ENCODE assay signal across 10 cellular contexts in genomic region chr17:18981642-18982424, GRCh38.
DNase-seq lines count a peak whose midpoint lies in the region; ATAC-seq and TF ChIP-seq lines count a peak whose summit lies in the region.
"Had no signal": no experiment of that assay in that cellular context is flagged by ENCODE, and none has a peak within 500 bp of the region (broad histone marks: within the 10 kb centered on the region; RNA-seq: fewer than 3 reads in every experiment).

No MANE protein-coding gene starts in this region.

- no peak for TF ChIP-seq CTCF in epithelial cell of esophagus (IDR thresholded peaks at IDR 0.05; ENCODE audit: insufficient read depth, low read depth, low read length, missing control alignments)

- H3K27me3 ChIP-seq in rectal smooth muscle tissue (ENCODE audit: control insufficient read depth, insufficient read depth, low read length), result no peaks in the 10 kb centered on the region

- ATAC-seq in GM21825 (IDR thresholded peaks at IDR 0.05; ENCODE audit: unreplicated experiment) (no peak), HG02678 (IDR thresholded peaks at IDR 0.05; ENCODE audit: unreplicated experiment) (no peak), HG02973 (IDR thresholded peaks at IDR 0.05; ENCODE audit: unreplicated experiment) (no peak)
- ATAC-seq: naive thymus-derived CD4-positive, alpha-beta T cell had no signal

- no peak overlapping the region for H3K4me3 ChIP-seq in epithelial cell of esophagus (ENCODE audit: low read length)
- H3K4me3 ChIP-seq in rectal smooth muscle tissue (ENCODE audit: low read length), result no peak overlapping the region

- H3K4me1 ChIP-seq in rectal smooth muscle tissue (ENCODE audit: control insufficient read depth, insufficient read depth, low read length), result no peaks in the 10 kb centered on the region

- peaks cover 11% of the 10 kb centered on the region for H3K36me3 ChIP-seq in rectal smooth muscle tissue (ENCODE audit: control insufficient read depth, insufficient read depth, low read length)

- no peak overlapping the region for H3K27ac ChIP-seq in rectal smooth muscle tissue (ENCODE audit: low read depth, low read length)

- DNase-seq in NCI-H1092 (lab: John Stamatoyannopoulos, UW) (peak; percentile 2), NCI-H1092 treated with DMSO at 0.1 percent for 48 hours (lab: John Stamatoyannopoulos, UW) (no peak), NCI-H146 (lab: John Stamatoyannopoulos, UW) (peak; percentile 98), epithelial cell of esophagus (ENCODE audit: low read depth) (peak; percentile 80)
- DNase-seq: aorta; naive thymus-derived CD4-positive, alpha-beta T cell had no signal

- peak overlapping the region; percentile 21 for H3K9ac ChIP-seq in rectal smooth muscle tissue (ENCODE audit: low read length)
